In genomic region chr7:89085580-89085979, GRCh38 we compare ENCODE assay signal across 28 cellular contexts.
"Had no signal": no experiment of that assay in that cellular context is flagged by ENCODE, and none has a peak within 500 bp of the region (broad histone marks: within the 10 kb centered on the region; RNA-seq: fewer than 3 reads in every experiment).

No MANE protein-coding gene starts in this region.

- H3K27me3 ChIP-seq: brain microvascular endothelial cell, SJCRH30 had no signal

- H3K27ac ChIP-seq: brain microvascular endothelial cell, SJCRH30 had no signal

- H3K4me1 ChIP-seq: SJCRH30 had no signal

- H3K4me3 ChIP-seq: SJCRH30 had no signal

- DNase-seq: activated B cell treated with CpG ODN at 0.5 μM for 24 hours; activated CD4-positive, alpha-beta memory T cell treated with anti-CD3 and anti-CD28 coated beads for 36 hours; activated CD4-positive, alpha-beta T cell treated with anti-CD3 and anti-CD28 coated beads for 4 hours; activated CD4-positive, alpha-beta T cell treated with anti-CD3 and anti-CD28 coated beads, Interleukin-2, amount 50 U/mL, for 1 hour; activated CD4-positive, CD25-positive, alpha-beta regulatory T cell treated with anti-CD3 and anti-CD28 coated beads, Interleukin-2, amount 50 U/mL, for 72 hours; activated CD8-positive, alpha-beta memory T cell treated with anti-CD3 and anti-CD28 coated beads, Interleukin-2, amount 50 U/mL, for 4 hours; activated gamma-delta T cell treated with Interleukin-2 at 50 U/mL for 16 hours; activated naive CD4-positive, alpha-beta T cell treated with anti-CD3 and anti-CD28 coated beads for 36 hours; activated naive CD8-positive, alpha-beta T cell treated with anti-CD3 and anti-CD28 coated beads, Interleukin-2, amount 50 U/mL, for 24 hours; activated T-cell treated with anti-CD3 and anti-CD28 coated beads for 4 hours; activated T-cell treated with anti-CD3 and anti-CD28 coated beads, Interleukin-2, amount 50 U/mL, for 4 hours; anterior cingulate cortex; brain microvascular endothelial cell; central memory CD4-positive, alpha-beta T cell; Karpas-422; KBM-7; NCI-H1092; NCI-H146; NCI-H187; NCI-H2029 treated with DMSO at 0.1 percent for 48 hours; NCI-H2107; NCI-H226; NCI-H446 treated with DMSO at 0.1 percent for 48 hours; NCI-H526; NCI-H774; SHP77; SJCRH30 had no signal

- H3K9me3 ChIP-seq: SJCRH30 had no signal

- ATAC-seq: activated naive CD8-positive, alpha-beta T cell treated with anti-CD3 and anti-CD28 coated beads, Interleukin-2, amount 50 U/mL, for 24 hours; activated T-cell treated with anti-CD3 and anti-CD28 coated beads, Interleukin-2, amount 50 U/mL, for 4 hours; Panc1 had no signal

- H3K36me3 ChIP-seq: brain microvascular endothelial cell, SJCRH30 had no signal
